ENCODE assay signal across 8 cellular contexts in the genomic region with DNA sequence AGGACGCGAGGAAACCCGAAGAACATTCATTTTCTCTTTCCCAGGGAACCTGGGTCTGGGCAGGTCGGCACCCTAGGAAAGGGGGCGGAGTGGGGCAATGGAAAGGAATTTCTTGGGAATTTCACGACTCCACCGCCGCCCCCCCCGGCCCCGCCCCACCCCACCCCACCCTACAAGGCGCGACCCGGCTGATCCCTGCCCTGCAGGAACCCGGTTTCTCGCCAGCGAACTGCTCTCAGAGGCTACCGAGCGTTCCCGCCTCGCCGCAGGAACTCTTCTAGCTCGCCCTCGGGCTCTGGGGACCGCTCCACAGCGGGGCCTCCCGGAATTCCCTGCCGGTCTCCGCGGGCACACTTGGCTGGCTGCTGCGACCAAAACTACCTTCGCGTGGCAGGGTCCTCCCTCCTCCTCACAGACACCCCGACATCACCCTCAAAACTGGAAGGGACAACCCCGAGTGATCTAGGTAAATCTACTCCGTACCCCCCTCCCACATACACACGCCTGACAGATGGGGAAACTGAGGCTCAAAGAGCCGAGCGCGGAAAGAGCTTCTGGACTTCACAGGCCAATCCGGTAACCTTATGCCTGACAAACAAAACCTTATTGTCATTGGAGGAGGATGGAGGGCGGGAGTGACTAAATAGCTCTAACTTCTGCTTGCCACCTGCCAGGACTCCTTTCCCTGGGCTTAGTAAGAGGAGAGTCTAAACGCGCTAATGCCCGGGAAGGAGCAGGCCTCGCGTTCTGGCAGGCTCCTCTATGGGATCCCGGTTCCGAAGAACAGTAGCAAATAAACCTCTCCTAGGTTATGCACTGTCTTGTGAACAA. TPM values are rescaled to one million over a fixed set of nuclear protein-coding genes. Genes with fewer than 3 reads are reported as not detected.
A peak's percentile ranks its signal among the peaks of the same experiment; 100 is the strongest.
DNase-seq lines count a peak whose midpoint lies in the region; ATAC-seq, FAIRE-seq and TF ChIP-seq lines count a peak whose summit lies in the region.

No MANE protein-coding gene starts in this region.

- TF ChIP-seq CTCF in gastrocnemius medialis (IDR thresholded peaks at IDR 0.05 in 4 of 5, conservative IDR thresholded peaks at IDR 0.05 in 1 of 5): no peak

- no peaks in the 10 kb centered on the region for H3K27me3 ChIP-seq in gastrocnemius medialis

- ATAC-seq in gastrocnemius medialis: peak; percentile 2 to 10

- H3K4me3 ChIP-seq in iPS-11a (ENCODE audit: low read depth, low read length) (peak overlapping the region; percentile 65), gastrocnemius medialis (peak overlapping the region; percentile 75 to 99 (median 88))

- peak overlapping the region; percentile 35 for H3K27ac ChIP-seq in angular gyrus (ENCODE audit: low read depth, low read length)
- peak overlapping the region; percentile 79 to 89 (median 80) for H3K27ac ChIP-seq in gastrocnemius medialis

- H3K9me3 ChIP-seq in gastrocnemius medialis: no peaks in the 10 kb centered on the region

- intact Hi-C loops in gastrocnemius medialis (cut with DNase I; ENCODE audit: low total_unique reads): loop anchor here (2.0 kb wide), 4 partner anchors 43 to 111 kb away; no protein-coding TSS in a partner anchor

- H3K4me1 ChIP-seq in gastrocnemius medialis: no peaks in the 10 kb centered on the region

- FAIRE-seq in GM12892 (lab: Jason Lieb, UNC): no peak

- TF ChIP-seq POLR2A in gastrocnemius medialis (IDR thresholded peaks at IDR 0.05) (no peak), GM12892 (IDR thresholded peaks at IDR 0.05; ENCODE audit: low read depth, low read length) (no peak)

- DNase-seq in DMS79 treated with DMSO at 0.1 percent for 48 hours (lab: John Stamatoyannopoulos, UW) (peak; percentile 67), DMS79 (lab: John Stamatoyannopoulos, UW) (no peak), NCI-H2107 (lab: John Stamatoyannopoulos, UW) (peak; percentile 55), gastrocnemius medialis (peak in 1 of 2 donors; percentile 25), GM12892 (ENCODE audit: insufficient read length) (no peak)
- no peak for DNase-seq in activated effector memory CD4-positive, alpha-beta T cell treated with Interleukin-2 at 50 U/mL for 16 hours

- in situ Hi-C loops in gastrocnemius medialis (cut with MboI; ENCODE audit: low sequenced_read_pairs in 4 of 4): no loop called here

- H3K36me3 ChIP-seq in gastrocnemius medialis: no peaks in the 10 kb centered on the region

RNA-seq across cellular contexts. Expression of a gene that starts 0.8 kb away (rescaled TPM):
- 10 to 100 TPM; 10.0 to 17.3 (median 14.1) TPM for total RNA-seq in gastrocnemius medialis
- polyA plus RNA-seq in GM12892 (2012; ENCODE audit: missing spikeins): 0.40 TPM

Comparison
In these comparisons a context has a peak if more than half of its experiments do, and no peak if none do; other contexts are left out.
1. DNase-seq: peak in DMS79 treated with DMSO at 0.1 percent for 48 hours (single experiment) and NCI-H2107 (single experiment); none in DMS79 (single experiment), activated effector memory CD4-positive, alpha-beta T cell treated with Interleukin-2 at 50 U/mL for 16 hours (single experiment) and GM12892 (single experiment).